ENCODE assay signal across 22 cellular contexts in genomic region chr3:132008841-132009638, GRCh38. TPM values are rescaled to one million over a fixed set of nuclear protein-coding genes. Genes with fewer than 3 reads are reported as not detected.
DNase-seq lines count a peak whose midpoint lies in the region; ATAC-seq and TF ChIP-seq lines count a peak whose summit lies in the region.
"Had no signal": no experiment of that assay in that cellular context is flagged by ENCODE, and none has a peak within 500 bp of the region (broad histone marks: within the 10 kb centered on the region; RNA-seq: fewer than 3 reads in every experiment).

No MANE protein-coding gene starts in this region.

- H3K4me3 ChIP-seq in OCI-LY7 (ENCODE audit: low read depth, low read length, poor library complexity, severe bottlenecking) = no peak overlapping the region
- H3K4me3 ChIP-seq: HAP-1, lower lobe of right lung, MG63 had no signal

- intact Hi-C loops in Right ventricle myocardium inferior (cut with DNase I) = no loop called here
- intact Hi-C loops in Right ventricle myocardium superior (cut with DNase I) = no loop called here
- intact Hi-C loops in OCI-LY7 (cut with micrococcal nuclease; ENCODE audit: unreplicated experiment) = no loop called here

- no peaks in the 10 kb centered on the region for H3K79me2 ChIP-seq in OCI-LY7 (ENCODE audit: insufficient read depth, low read depth, low read length)

- H3K9me2 ChIP-seq in OCI-LY7 (ENCODE audit: insufficient read depth, low read length) = no peaks in the 10 kb centered on the region

- H3K9me3 ChIP-seq in OCI-LY7 (ENCODE audit: low read length) = no peaks in the 10 kb centered on the region
- H3K9me3 ChIP-seq: HAP-1, lower lobe of right lung, MG63 had no signal

- no peaks in the 10 kb centered on the region for H4K20me1 ChIP-seq in OCI-LY7 (ENCODE audit: insufficient read depth, low read length)

- CTCF ChIA-PET in OCI-LY7 (lab: Charles Lee; ENCODE audit: unreplicated experiment) = interaction anchor here (0.9 kb wide), 1 partner anchor 78 kb away, joined by 3 read pairs; no protein-coding TSS in a partner anchor

- H3K4me1 ChIP-seq in OCI-LY7 (ENCODE audit: insufficient read depth, low read length, poor library complexity, severe bottlenecking) = no peaks in the 10 kb centered on the region
- H3K4me1 ChIP-seq: HAP-1, lower lobe of right lung had no signal

- H3K36me3 ChIP-seq in OCI-LY7 (ENCODE audit: insufficient read depth, low read length) = no peaks in the 10 kb centered on the region
- H3K36me3 ChIP-seq: HAP-1, lower lobe of right lung, MG63 had no signal

- POLR2A ChIA-PET in OCI-LY7 (lab: Charles Lee) = interaction anchor here (0.5 kb wide), 1 partner anchor 484 kb away, joined by 4 read pairs; no protein-coding TSS in a partner anchor

- no peak for TF ChIP-seq CTCF in VCaP (conservative IDR thresholded peaks at IDR 0.05)
- TF ChIP-seq CTCF in OCI-LY7 (conservative IDR thresholded peaks at IDR 0.05; ENCODE audit: low read length) = no peak

- no peak overlapping the region for H2AFZ ChIP-seq in OCI-LY7 (ENCODE audit: low read length)

- ATAC-seq in Right ventricle myocardium inferior (no peak), Right ventricle myocardium superior (ENCODE audit: poor library complexity) (no peak), HG03139 (IDR thresholded peaks at IDR 0.05; ENCODE audit: unreplicated experiment) (no peak)
- ATAC-seq: right cardiac atrium had no signal

- no peak overlapping the region for H3K4me2 ChIP-seq in OCI-LY7 (ENCODE audit: low read length)

- DNase-seq in Right ventricle myocardium inferior (ENCODE audit: missing footprints) (peak; percentile 33), Right ventricle myocardium superior (no peak), NCI-H2171 (lab: John Stamatoyannopoulos, UW) (peak; percentile 78), NCI-H748 (lab: John Stamatoyannopoulos, UW; ENCODE audit: unreplicated experiment) (no peak), OCI-LY7 (ENCODE audit: low spot score) (no peak), AG08396 (ENCODE audit: low spot score) (no peak)
- DNase-seq: activated CD4-positive, alpha-beta T cell treated with anti-CD3 and anti-CD28 coated beads, Interleukin-2, amount 10 ng/mL, durations not matched to agents 7 days and 5 days; activated CD8-positive, alpha-beta memory T cell treated with anti-CD3 and anti-CD28 coated beads, Interleukin-2, amount 50 U/mL, for 48 hours; activated gamma-delta T cell treated with Interleukin-2 at 50 U/mL for 16 hours; central memory CD4-positive, alpha-beta T cell; effector CD8-positive, alpha-beta T cell; head of caudate nucleus; IMR-90; lower lobe of right lung; MG63; right cardiac atrium; trophoblast cell had no signal

- BruUV-seq in OCI-LY7 (replicated peaks; lab: Mats Ljungman, UMichigan) = no TSS peak

- H3K27ac ChIP-seq in VCaP (peak overlapping the region; percentile 24; the same call in 1 of the 2 replicates), OCI-LY7 (ENCODE audit: low read depth, low read length, poor library complexity, severe bottlenecking) (no peak overlapping the region)
- H3K27ac ChIP-seq: HL-60, lower lobe of right lung had no signal

RNA-seq across cellular contexts. Expression of gene CPNE4, which starts 25.8 kb away (rescaled TPM):
- total RNA-seq in Right ventricle myocardium inferior = 41.0 TPM
- total RNA-seq in Right ventricle myocardium superior = 52.3 TPM
- total RNA-seq in OCI-LY7 (2014; rRNA removed; shearing (Covaris generic)) = not detected in 2 replicates
- not detected in 2 replicates for total RNA-seq in OCI-LY7 (2022)
- total RNA-seq: activated CD4-positive, alpha-beta T cell treated with anti-CD3 and anti-CD28 coated beads, Interleukin-2, amount 10 ng/mL, durations not matched to agents 7 days and 5 days; IMR-90; osteoblast had no signal

Comparison
In these comparisons a context has a peak if more than half of its experiments do, and no peak if none do; other contexts are left out.
1. DNase-seq: peak in Right ventricle myocardium inferior (single experiment) and NCI-H2171 (single experiment); none in Right ventricle myocardium superior (single experiment), NCI-H748 (single experiment), OCI-LY7 (single experiment) and AG08396 (single experiment).
2. RNA of gene CPNE4, which starts 25.8 kb away (total RNA-seq): 52.3 TPM in Right ventricle myocardium superior (single experiment) and 41.0 TPM in Right ventricle myocardium inferior (single experiment); not detected in OCI-LY7; every median in the first group is over 10 times any median in the second.